Comparison of ENCODE assay signal across 29 cellular contexts in genomic region chr7:13090959-13091358, GRCh38.
"Had no signal": no experiment of that assay in that cellular context is flagged by ENCODE, and none has a peak within 500 bp of the region (broad histone marks: within the 10 kb centered on the region; RNA-seq: fewer than 3 reads in every experiment).

No MANE protein-coding gene starts in this region.

- H3K27ac Mint-ChIP-seq: stimulated activated effector memory CD8-positive, alpha-beta T cell treated with anti-CD3 and anti-CD28 coated beads, Interleukin-12 subunit alpha, Interleukin-12 subunit beta, amount 100 ng/mL, for 72 hours; stimulated activated memory B cell treated with anti-CD40 and anti-IgM and Interleukin-4, amounts not matched to agents 10 μg/mL and 1 μg/mL and 100 μg/mL, for 72 hours; stimulated activated naive B cell treated with anti-CD40 and anti-IgM and Interleukin-4, amounts not matched to agents 10 μg/mL and 1 μg/mL and 100 μg/mL, for 72 hours; stimulated activated naive CD8-positive, alpha-beta T cell treated with anti-CD3 and anti-CD28 coated beads, Interleukin-15, amount 100 ng/mL, for 72 hours; stimulated activated naive CD8-positive, alpha-beta T cell treated with anti-CD3 and anti-CD28 coated beads, Interleukin-15, Interleukin-2, amounts not matched to agents 100 ng/mL and 50 ng/mL, for 24 hours; type B pancreatic cell had no signal

- H3K27me3 ChIP-seq: stomach, suprapubic skin, testis, thyroid gland, tibial artery, tibial nerve, transverse colon, upper lobe of left lung, upper lobe of right lung, uterus, vagina had no signal

- H3K9me3 ChIP-seq: stomach, suprapubic skin, testis, thoracic aorta, thyroid gland, tibial artery, tibial nerve, transverse colon, upper lobe of left lung, upper lobe of right lung, uterus, vagina had no signal

- H3K36me3 ChIP-seq: stomach, suprapubic skin, thoracic aorta, thyroid gland, tibial artery, tibial nerve, transverse colon, upper lobe of left lung, upper lobe of right lung, uterus, vagina had no signal

- H3K27ac ChIP-seq: stomach, suprapubic skin, testis, thoracic aorta, thyroid gland, tibial artery, tibial nerve, transverse colon, upper lobe of left lung, upper lobe of right lung, uterus, vagina had no signal

- DNase-seq: stimulated activated CD4-positive, alpha-beta T cell treated with anti-CD3 and anti-CD28 coated beads, Interleukin-2, amount 100 ng/mL, for 48 hours; stimulated activated CD4-positive, alpha-beta T cell treated with anti-CD3 and anti-CD28 coated beads, Interleukin-4, amount 100 ng/mL, for 1 hour; stimulated activated CD4-positive, alpha-beta T cell treated with anti-CD3 and anti-CD28 coated beads, Interleukin-4, amount 100 ng/mL, for 24 hours; stimulated activated CD4-positive, alpha-beta T cell treated with anti-CD3 and anti-CD28 coated beads, Interleukin-4, amount 100 ng/mL, for 4 hours; stimulated activated CD8-positive, alpha-beta memory T cell treated with anti-CD3 and anti-CD28 coated beads, Interleukin-4, amount 100 ng/mL, for 48 hours; stimulated activated naive B cell treated with anti-CD40 and anti-IgM and Interleukin-4, amounts not matched to agents 10 μg/mL and 1 μg/mL and 100 μg/mL, for 72 hours; stimulated activated naive CD4-positive, alpha-beta T cell; stimulated activated naive CD4-positive, alpha-beta T cell treated with Interleukin-2 at 50 U/mL for 16 hours; stimulated activated naive CD8-positive, alpha-beta T cell treated with anti-CD3 and anti-CD28 coated beads, Interleukin-15, amount 100 ng/mL, for 72 hours; stimulated activated naive CD8-positive, alpha-beta T cell treated with anti-CD3 and anti-CD28 coated beads, Interleukin-15, Interleukin-2, amounts not matched to agents 100 U/mL and 50 U/mL, for 24 hours; stomach; substantia nigra; testis; thyroid gland; tibial artery; transverse colon; trophoblast cell; upper lobe of left lung; upper lobe of right lung; uterus had no signal

- H3K4me1 Mint-ChIP-seq: stimulated activated effector memory CD8-positive, alpha-beta T cell treated with anti-CD3 and anti-CD28 coated beads, Interleukin-12 subunit alpha, Interleukin-12 subunit beta, amount 100 ng/mL, for 72 hours; stimulated activated memory B cell treated with anti-CD40 and anti-IgM and Interleukin-4, amounts not matched to agents 10 μg/mL and 1 μg/mL and 100 μg/mL, for 72 hours; stimulated activated naive CD8-positive, alpha-beta T cell treated with anti-CD3 and anti-CD28 coated beads, Interleukin-15, amount 100 ng/mL, for 72 hours had no signal

- H3K27me3 Mint-ChIP-seq: stimulated activated naive B cell treated with anti-CD40 and anti-IgM and Interleukin-4, amounts not matched to agents 10 μg/mL and 1 μg/mL and 100 μg/mL, for 72 hours; type B pancreatic cell had no signal

- FAIRE-seq: urothelium cell line had no signal

- H3K9me3 Mint-ChIP-seq: stimulated activated effector memory CD8-positive, alpha-beta T cell treated with anti-CD3 and anti-CD28 coated beads, Interleukin-12 subunit alpha, Interleukin-12 subunit beta, amount 100 ng/mL, for 72 hours; stimulated activated memory B cell treated with anti-CD40 and anti-IgM and Interleukin-4, amounts not matched to agents 10 μg/mL and 1 μg/mL and 100 μg/mL, for 72 hours; stimulated activated naive B cell treated with anti-CD40 and anti-IgM and Interleukin-4, amounts not matched to agents 10 μg/mL and 1 μg/mL and 100 μg/mL, for 72 hours; stimulated activated naive CD8-positive, alpha-beta T cell treated with anti-CD3 and anti-CD28 coated beads, Interleukin-15, Interleukin-2, amounts not matched to agents 100 ng/mL and 50 ng/mL, for 24 hours; type B pancreatic cell had no signal

- H3K36me3 Mint-ChIP-seq: stimulated activated effector memory CD8-positive, alpha-beta T cell treated with anti-CD3 and anti-CD28 coated beads, Interleukin-12 subunit alpha, Interleukin-12 subunit beta, amount 100 ng/mL, for 72 hours; stimulated activated memory B cell treated with anti-CD40 and anti-IgM and Interleukin-4, amounts not matched to agents 10 μg/mL and 1 μg/mL and 100 μg/mL, for 72 hours; stimulated activated naive B cell treated with anti-CD40 and anti-IgM and Interleukin-4, amounts not matched to agents 10 μg/mL and 1 μg/mL and 100 μg/mL, for 72 hours; type B pancreatic cell had no signal

- H3K4me3 ChIP-seq: stomach, suprapubic skin, testis, thoracic aorta, thyroid gland, tibial artery, tibial nerve, transverse colon, upper lobe of left lung, upper lobe of right lung, uterus, vagina had no signal

- H3K4me1 ChIP-seq: stomach, suprapubic skin, testis, thyroid gland, tibial artery, tibial nerve, transverse colon, upper lobe of left lung, upper lobe of right lung, uterus, vagina had no signal

- H3K4me3 Mint-ChIP-seq: stimulated activated effector memory CD8-positive, alpha-beta T cell treated with anti-CD3 and anti-CD28 coated beads, Interleukin-12 subunit alpha, Interleukin-12 subunit beta, amount 100 ng/mL, for 72 hours; stimulated activated memory B cell treated with anti-CD40 and anti-IgM and Interleukin-4, amounts not matched to agents 10 μg/mL and 1 μg/mL and 100 μg/mL, for 72 hours; stimulated activated naive B cell treated with anti-CD40 and anti-IgM and Interleukin-4, amounts not matched to agents 10 μg/mL and 1 μg/mL and 100 μg/mL, for 72 hours; stimulated activated naive CD8-positive, alpha-beta T cell treated with anti-CD3 and anti-CD28 coated beads, Interleukin-15, amount 100 ng/mL, for 72 hours; stimulated activated naive CD8-positive, alpha-beta T cell treated with anti-CD3 and anti-CD28 coated beads, Interleukin-15, Interleukin-2, amounts not matched to agents 100 ng/mL and 50 ng/mL, for 24 hours; type B pancreatic cell had no signal

- ATAC-seq: stimulated activated effector memory CD8-positive, alpha-beta T cell treated with anti-CD3 and anti-CD28 coated beads, Interleukin-12 subunit alpha, Interleukin-12 subunit beta, amount 100 ng/mL, for 72 hours; stimulated activated memory B cell treated with anti-CD40 and anti-IgM and Interleukin-4, amounts not matched to agents 10 μg/mL and 1 μg/mL and 100 μg/mL, for 72 hours; stimulated activated naive B cell treated with anti-CD40 and anti-IgM and Interleukin-4, amounts not matched to agents 10 μg/mL and 1 μg/mL and 100 μg/mL, for 72 hours; stimulated activated naive CD8-positive, alpha-beta T cell treated with anti-CD3 and anti-CD28 coated beads, Interleukin-15, amount 100 ng/mL, for 72 hours; stimulated activated naive CD8-positive, alpha-beta T cell treated with anti-CD3 and anti-CD28 coated beads, Interleukin-15, Interleukin-2, amounts not matched to agents 100 U/mL and 50 U/mL, for 24 hours; upper lobe of right lung had no signal
